17 cellular contexts compared by ENCODE assay signal in the genomic region with DNA sequence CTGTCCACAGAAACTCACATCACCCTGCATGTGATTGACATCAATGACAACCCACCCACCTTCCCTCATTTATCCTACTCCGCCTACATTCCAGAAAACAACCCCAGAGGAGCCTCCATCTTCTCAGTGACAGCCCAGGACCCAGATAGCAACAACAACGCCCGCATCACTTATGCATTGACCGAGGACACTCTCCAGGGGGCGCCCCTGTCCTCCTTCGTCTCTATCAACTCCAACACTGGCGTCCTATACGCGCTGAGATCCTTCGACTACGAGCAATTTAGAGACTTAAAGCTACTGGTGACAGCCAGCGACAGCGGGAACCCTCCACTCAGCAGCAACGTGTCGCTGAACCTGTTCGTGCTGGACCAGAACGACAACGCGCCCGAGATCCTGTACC. TPM values are rescaled to one million over a fixed set of nuclear protein-coding genes. Genes with fewer than 3 reads are reported as not detected.
A peak's percentile ranks its signal among the peaks of the same experiment; 100 is the strongest.
DNase-seq lines count a peak whose midpoint lies in the region; ATAC-seq and TF ChIP-seq lines count a peak whose summit lies in the region.
"Had no signal": no experiment of that assay in that cellular context is flagged by ENCODE, and none has a peak within 500 bp of the region (broad histone marks: within the 10 kb centered on the region; RNA-seq: fewer than 3 reads in every experiment).

No MANE protein-coding gene starts in this region.

- no peak overlapping the region for H2AK5ac ChIP-seq in H9 (ENCODE audit: insufficient read length, low read length)

- no peak overlapping the region for H4K5ac ChIP-seq in H9 (ENCODE audit: insufficient read length, low read depth, low read length)

- peaks cover 4% of the 10 kb centered on the region for H3K23me2 ChIP-seq in H9 (ENCODE audit: insufficient read length, low read depth, low read length, poor library complexity, severe bottlenecking)

- no peak overlapping the region for H2BK5ac ChIP-seq in H9 (ENCODE audit: insufficient read length, low read length)

- H3K79me2 ChIP-seq in H9 (ENCODE audit: insufficient read depth, low read length): no peaks in the 10 kb centered on the region

- H3K27me3 Mint-ChIP-seq in H9 (ENCODE audit: low read depth) (peaks cover 5% of the 10 kb centered on the region), CD14-positive monocyte (ENCODE audit: low read depth in 3 of 3) (peaks cover 24 to 58% (median 49%) of the 10 kb centered on the region in 3 donors)

- H3K4me3 Mint-ChIP-seq in H9 (no peak overlapping the region), CD14-positive monocyte (peak overlapping the region in 1 of 2 donors; percentile 23)

- TF ChIP-seq POLR2A in heart left ventricle (IDR thresholded peaks at IDR 0.05): no peak

- 28 to 36% (median 34%) methylated on average over 13 to 20 of the region's 20 CpGs for WGBS in heart left ventricle, 4 donors
- WGBS in H9 (ENCODE audit: extremely low coverage, insufficient read length, low lambda C conversion rate): no CpG with 5 or more reads among the region's 20 CpGs

- peaks cover 55 to 67% of the 10 kb centered on the region in 2 experiments for H3K9me3 Mint-ChIP-seq in H9
- peaks cover 39 to 77% (median 71%) of the 10 kb centered on the region in 7 donors for H3K9me3 Mint-ChIP-seq in CD14-positive monocyte

- H2BK120ac ChIP-seq in H9 (ENCODE audit: low read depth, low read length, poor library complexity, severe bottlenecking): no peak overlapping the region

- no peak overlapping the region for H3K18ac ChIP-seq in H9 (ENCODE audit: insufficient read length, low read depth, low read length)

- H3K36me3 Mint-ChIP-seq in H9 (ENCODE audit: insufficient read depth in 1 of 3, low read depth in 3 of 3) (peaks cover 15 to 43% (median 21%) of the 10 kb centered on the region in 3 experiments), CD14-positive monocyte (peaks cover 5 to 11% of the 10 kb centered on the region in 2 donors)

- H3K4me1 Mint-ChIP-seq in H9: peaks cover 4 to 9% of the 10 kb centered on the region in 2 experiments
- peaks cover 2% of the 10 kb centered on the region for H3K4me1 Mint-ChIP-seq in CD14-positive monocyte

- no peak overlapping the region for H2BK15ac ChIP-seq in H9 (ENCODE audit: low read depth, low read length)

- peak in 4 of 12 donors; percentile 7 to 29 (median 16) for TF ChIP-seq CTCF in heart left ventricle (IDR thresholded peaks at IDR 0.05)
- TF ChIP-seq CTCF in H9 (conservative IDR thresholded peaks at IDR 0.05): peak; percentile 29; the same call in 2 of the 3 replicates
- TF ChIP-seq CTCF in coronary artery (IDR thresholded peaks at IDR 0.05): no peak
- no peak for TF ChIP-seq CTCF in thoracic aorta (IDR thresholded peaks at IDR 0.05)
- TF ChIP-seq CTCF in CD14-positive monocyte (IDR thresholded peaks at IDR 0.05): no peak

- H3K56ac ChIP-seq in H9 (ENCODE audit: insufficient read length, low read depth, low read length): no peak overlapping the region

- H3K9ac ChIP-seq in H9 (ENCODE audit: extremely low read depth, insufficient read length, low read length): no peak overlapping the region

- no peak overlapping the region for H3K27ac Mint-ChIP-seq in H9
- no peak overlapping the region for H3K27ac Mint-ChIP-seq in CD14-positive monocyte

- H3K4me2 ChIP-seq in H9 (ENCODE audit: insufficient read depth, insufficient read length, low read length): no peak overlapping the region

- H4K20me1 ChIP-seq in H9 (ENCODE audit: control insufficient read depth, insufficient read depth, insufficient read length): no peaks in the 10 kb centered on the region

- H3K36me3 ChIP-seq in heart left ventricle (peaks cover 0 to 7% (median 0%) of the 10 kb centered on the region in 9 donors), thoracic aorta (no peaks in the 10 kb centered on the region)

- H3K9me3 ChIP-seq in heart left ventricle (peaks cover 0 to 97% (median 33%) of the 10 kb centered on the region in 12 donors), H9 (ENCODE audit: control insufficient read depth, low read depth, low read length) (peaks cover 12% of the 10 kb centered on the region), thoracic aorta (peaks cover 89% of the 10 kb centered on the region)

- H3K27me3 ChIP-seq in heart left ventricle (peaks cover 0 to 18% (median 0%) of the 10 kb centered on the region in 9 donors), H9 (ENCODE audit: insufficient read depth, low read length) (no peaks in the 10 kb centered on the region), thoracic aorta (replicated peaks; ENCODE audit: insufficient read depth) (no peaks in the 10 kb centered on the region)

- H4K8ac ChIP-seq in H9 (replicated peaks; ENCODE audit: insufficient read length, low read depth, low read length): no peak overlapping the region

- no peak overlapping the region for H2BK20ac ChIP-seq in H9 (ENCODE audit: low read depth, low read length, poor library complexity, severe bottlenecking)

- H3T11ph ChIP-seq in H9 (ENCODE audit: low read length): no peak overlapping the region

- no peak overlapping the region for H3K4ac ChIP-seq in H9 (ENCODE audit: low read depth, low read length)

- no peak overlapping the region for H3K23ac ChIP-seq in H9 (ENCODE audit: insufficient read length, low read depth, low read length)

- H3K4me1 ChIP-seq in heart left ventricle (peaks cover 0 to 11% (median 0%) of the 10 kb centered on the region in 12 donors), H9 (ENCODE audit: insufficient read depth, low read length) (no peaks in the 10 kb centered on the region), thoracic aorta (ENCODE audit: control insufficient read depth in 1 of 2, low read depth in 2 of 2) (no peaks in the 10 kb centered on the region)

- H3K27ac ChIP-seq in heart left ventricle (peak overlapping the region in 2 of 12 donors; percentile 81 to 82), H9 (ENCODE audit: insufficient read length, low read depth, low read length) (no peak overlapping the region), coronary artery (no peak overlapping the region), thoracic aorta (no peak overlapping the region)

- H2BK12ac ChIP-seq in H9 (ENCODE audit: insufficient read length, low read depth, low read length): no peak overlapping the region

- peak in 1 of 5 donors; percentile 43 for DNase-seq in heart left ventricle
- DNase-seq in Right ventricle myocardium superior: no peak
- DNase-seq in H9: no peak
- DNase-seq in coronary artery (ENCODE audit: low spot score): no peak
- DNase-seq in thoracic aorta (ENCODE audit: low spot score): no peak
- no peak for DNase-seq in activated T-cell treated with anti-CD3 and anti-CD28 coated beads, Interleukin-2, amount 50 U/mL, for 48 hours
- no peak for DNase-seq in CD14-positive monocyte (ENCODE audit: low spot score)
- DNase-seq: EL, GF-D8, H7, Karpas-422, NCI-H1417, NCI-H187, NCI-H446, NCI-H526, SHP77, SW 1271 had no signal

- no peaks in the 10 kb centered on the region for H3K79me1 ChIP-seq in H9 (ENCODE audit: insufficient read depth, low read depth, low read length, poor library complexity, severe bottlenecking)

- no peak overlapping the region for H2AFZ ChIP-seq in H9 (ENCODE audit: low read length)

- H4K91ac ChIP-seq in H9 (ENCODE audit: insufficient read length, low read depth, low read length): no peak overlapping the region

- no peak overlapping the region for H3K14ac ChIP-seq in H9 (ENCODE audit: insufficient read depth, low read length)

- ATAC-seq in heart left ventricle (no peak), Right ventricle myocardium superior (ENCODE audit: poor library complexity) (no peak), thoracic aorta (ENCODE audit: insufficient number of reproducible peaks, low FRiP score, low read depth) (no peak)

- peak overlapping the region in 7 of 12 donors; percentile 32 to 64 (median 54) for H3K4me3 ChIP-seq in heart left ventricle
- peak overlapping the region; percentile 19 for H3K4me3 ChIP-seq in coronary artery
- H3K4me3 ChIP-seq in thoracic aorta: peak overlapping the region; percentile 19

- intact Hi-C loops in heart left ventricle (cut with DNase I) (loop anchor here in 1 of 10 donors (10.0 kb wide), 1 partner anchor 59 kb away; the partner anchor contains the start of genes PCDHGA9 and PCDHGB6), Right ventricle myocardium superior (cut with DNase I) (loop anchor here (5.0 kb wide), 1 partner anchor 67 kb away; the partner anchor contains the start of gene PCDHGA10), CD14-positive monocyte (cut with micrococcal nuclease) (no loop called here)

RNA-seq across cellular contexts. Expression of gene PCDHGA3, which starts 1.7 kb away (rescaled TPM):
- total RNA-seq in heart left ventricle (10 to 100 TPM in 8 of 9 donors, 1 to 10 TPM in 1; 7.6 to 27.2 (median 14.7) TPM), Right ventricle myocardium superior (13.0 TPM), H9 (2021) (0.88 and 0.94 TPM in 2 replicates), thoracic aorta (1 to 10 TPM; 5.3 to 9.1 TPM)
- polyA plus RNA-seq in heart left ventricle (1 to 10 TPM; 3.5 to 5.9 TPM), CD14-positive monocyte (not detected)

RNA-seq across cellular contexts. Expression of gene PCDHGB1, which starts 4.6 kb away (rescaled TPM):
- total RNA-seq in heart left ventricle: 10 to 100 TPM in 4 of 9 donors, 1 to 10 TPM in 5; 4.4 to 11.9 (median 8.6) TPM
- 1 to 10 TPM in 1 of 2 donors, under 1 TPM in 1; 0.85 to 5.9 TPM for polyA plus RNA-seq in heart left ventricle
- 7.8 TPM for total RNA-seq in Right ventricle myocardium superior
- total RNA-seq in H9 (2021): 5.0 and 5.2 TPM in 2 replicates
- 10 to 100 TPM in 1 of 2 donors, 1 to 10 TPM in 1; 6.8 to 11.4 TPM for total RNA-seq in thoracic aorta
- polyA plus RNA-seq in CD14-positive monocyte: not detected
- total RNA-seq: H7 had no signal

RNA-seq across cellular contexts. Expression of gene PCDHGA2, which starts 6.8 kb away (rescaled TPM):
- 10 to 100 TPM in 6 of 9 donors, 1 to 10 TPM in 3; 5.8 to 15.1 (median 10.7) TPM for total RNA-seq in heart left ventricle
- polyA plus RNA-seq in heart left ventricle: 1 to 10 TPM; 2.7 to 3.6 TPM
- 6.5 TPM for total RNA-seq in Right ventricle myocardium superior
- 0.90 and 1.1 TPM in 2 replicates for total RNA-seq in H9 (2021)
- total RNA-seq in thoracic aorta: 10 to 100 TPM in 1 of 2 donors, 1 to 10 TPM in 1; 8.5 to 13.8 TPM
- polyA plus RNA-seq in CD14-positive monocyte: not detected
- total RNA-seq: H7 had no signal

RNA-seq across cellular contexts. Expression of gene PCDHGA4, which starts 9.5 kb away (rescaled TPM):
- total RNA-seq in heart left ventricle: 10 to 100 TPM in 5 of 9 donors, 1 to 10 TPM in 4; 5.1 to 13.7 (median 11.0) TPM
- 1 to 10 TPM; 2.5 to 5.1 TPM for polyA plus RNA-seq in heart left ventricle
- 9.3 TPM for total RNA-seq in Right ventricle myocardium superior
- 2.3 and 2.6 TPM in 2 replicates for total RNA-seq in H9 (2021)
- 10 to 100 TPM; 11.4 TPM for total RNA-seq in thoracic aorta
- not detected for polyA plus RNA-seq in CD14-positive monocyte

RNA-seq across cellular contexts. Expression of gene PCDHGB2, which starts 14.5 kb away (rescaled TPM):
- 10 to 100 TPM in 5 of 9 donors, 1 to 10 TPM in 4; 4.4 to 13.8 (median 10.4) TPM for total RNA-seq in heart left ventricle
- 1 to 10 TPM; 2.1 to 3.9 TPM for polyA plus RNA-seq in heart left ventricle
- 9.2 TPM for total RNA-seq in Right ventricle myocardium superior
- 3.2 and 3.8 TPM in 2 replicates for total RNA-seq in H9 (2021)
- 10 to 100 TPM in 1 of 2 donors, 1 to 10 TPM in 1; 9.7 to 13.4 TPM for total RNA-seq in thoracic aorta
- not detected for polyA plus RNA-seq in CD14-positive monocyte
